9 cellular contexts compared by ENCODE assay signal in genomic region chr17:16516594-16517018, GRCh38. TPM values are rescaled to one million over a fixed set of nuclear protein-coding genes. Genes with fewer than 3 reads are reported as not detected.
DNase-seq lines count a peak whose midpoint lies in the region; ATAC-seq and TF ChIP-seq lines count a peak whose summit lies in the region.
"Had no signal": no experiment of that assay in that cellular context is flagged by ENCODE, and none has a peak within 500 bp of the region (broad histone marks: within the 10 kb centered on the region; RNA-seq: fewer than 3 reads in every experiment).

No MANE protein-coding gene starts in this region.

- H3K4me1 ChIP-seq in GM23338 (ENCODE audit: insufficient read depth), result peaks cover 12% of the 10 kb centered on the region
- no peaks in the 10 kb centered on the region; the same call in 1 of the 2 replicates for H3K4me1 ChIP-seq in Panc1 (ENCODE audit: control insufficient read depth, insufficient read depth, low read length)

- peaks cover 26% of the 10 kb centered on the region for H3K4me1 Mint-ChIP-seq in GM23338

- no peak overlapping the region for H3K4me2 ChIP-seq in GM23338

- DNase-seq in GM23338 (ENCODE audit: low spot score) (no peak), Panc1 (ENCODE audit: low read depth, low spot score) (no peak), fibroblast of pulmonary artery (ENCODE audit: low read depth) (peak; percentile 77), retina (peak; percentile 49), GM20000 (ENCODE audit: low spot score) (no peak), T-helper 1 cell (no peak)
- DNase-seq in central memory CD4-positive, alpha-beta T cell, result no peak

- POLR2A ChIA-PET in Panc1 (lab: Charles Lee), result interaction anchor here (0.5 kb wide), 1 partner anchor 149 kb away, joined by 6 read pairs; no protein-coding TSS in a partner anchor

- no peak overlapping the region for H3K4me3 ChIP-seq in GM23338
- no peak overlapping the region; a peak in 1 of 4 replicates for H3K4me3 ChIP-seq in Panc1 (ENCODE audit: low read depth in 2 of 2, low read length in 2 of 2)
- H3K4me3 ChIP-seq in fibroblast of pulmonary artery (replicated peaks; ENCODE audit: low read depth, low read length), result peak overlapping the region; percentile 34

- CTCF ChIA-PET in Panc1 (lab: Charles Lee), result no interaction called here

- H3K27ac Mint-ChIP-seq in GM23338, result no peak overlapping the region
- H3K27ac Mint-ChIP-seq: activated naive CD4-positive, alpha-beta T cell treated with anti-CD3 and anti-CD28 coated beads, Interleukin-2, amount 50 U/mL, for 24 hours had no signal

- no peaks in the 10 kb centered on the region for H3K36me3 Mint-ChIP-seq in GM23338 (ENCODE audit: low read depth)
- H3K36me3 Mint-ChIP-seq: activated naive CD4-positive, alpha-beta T cell treated with anti-CD3 and anti-CD28 coated beads, Interleukin-2, amount 50 U/mL, for 24 hours had no signal

- no TSS peak for BruUV-seq in Panc1 (replicated peaks; lab: Mats Ljungman, UMichigan)

- no peaks in the 10 kb centered on the region for H3K9me3 Mint-ChIP-seq in GM23338
- H3K9me3 Mint-ChIP-seq: activated naive CD4-positive, alpha-beta T cell treated with anti-CD3 and anti-CD28 coated beads, Interleukin-2, amount 50 U/mL, for 24 hours had no signal

- no peaks in the 10 kb centered on the region for H4K20me1 ChIP-seq in GM23338 (replicated peaks; ENCODE audit: insufficient read depth)

- H3K36me3 ChIP-seq in GM23338 (ENCODE audit: insufficient read depth) (no peaks in the 10 kb centered on the region), Panc1 (ENCODE audit: control insufficient read depth, insufficient read depth, low read length) (no peaks in the 10 kb centered on the region)

- H3K9me2 ChIP-seq in GM23338 (ENCODE audit: insufficient read depth), result no peaks in the 10 kb centered on the region

- no peak overlapping the region for H3K27ac ChIP-seq in GM23338 (ENCODE audit: low read depth)
- H3K27ac ChIP-seq in Panc1 (ENCODE audit: low read length), result no peak overlapping the region

- H3K27me3 ChIP-seq in GM23338 (ENCODE audit: insufficient read depth), result no peaks in the 10 kb centered on the region
- H3K27me3 ChIP-seq in Panc1 (ENCODE audit: control insufficient read depth, insufficient read depth, low read length), result no peaks in the 10 kb centered on the region

- peaks cover 5% of the 10 kb centered on the region; the same call in 1 of the 2 replicates for H3F3A ChIP-seq in GM23338 (replicated peaks; ENCODE audit: low read depth)

- H3K27me3 Mint-ChIP-seq in GM23338 (ENCODE audit: insufficient read depth, low read depth, poor library complexity), result peaks cover 4% of the 10 kb centered on the region

- ATAC-seq in GM23338 (peak; percentile 19; the same call in 1 of the 3 replicates), Panc1 (peak; percentile 57; the same call in 1 of the 2 replicates), HG03196 (IDR thresholded peaks at IDR 0.05; ENCODE audit: unreplicated experiment) (no peak)

- H3K4me3 Mint-ChIP-seq in GM23338, result no peak overlapping the region
- H3K4me3 Mint-ChIP-seq: activated naive CD4-positive, alpha-beta T cell treated with anti-CD3 and anti-CD28 coated beads, Interleukin-2, amount 50 U/mL, for 24 hours had no signal

- intact Hi-C loops in Panc1 (cut with micrococcal nuclease; ENCODE audit: unreplicated experiment), result no loop called here

- peak overlapping the region; percentile 69 for H2AFZ ChIP-seq in GM23338

- no peaks in the 10 kb centered on the region for H3K79me2 ChIP-seq in GM23338 (replicated peaks; ENCODE audit: insufficient read depth)

- TF ChIP-seq CTCF in GM23338 (conservative IDR thresholded peaks at IDR 0.05; ENCODE audit: low read depth in 2 of 2) (no peak), Panc1 (IDR thresholded peaks at IDR 0.05) (no peak), fibroblast of pulmonary artery (IDR thresholded peaks at IDR 0.05; ENCODE audit: low read length, missing control alignments) (no peak), GM20000 (IDR thresholded peaks at IDR 0.05; ENCODE audit: extremely low read depth, missing control alignments) (no peak)

- in situ Hi-C loops in Panc1 (cut with HindIII; ENCODE audit: low pct_unique_long_range_greater_than_20kb, low sequenced_read_pairs), result no loop called here

- no peaks in the 10 kb centered on the region for H3K9me3 ChIP-seq in Panc1 (ENCODE audit: control insufficient read depth, insufficient read depth, low read depth, low read length)

TF ChIP-seq in GM23338, 12 proteins besides CTCF, POLR2A, EP300 and RAD21:
- TF ChIP-seq POLR2AphosphoS5 (IDR thresholded peaks at IDR 0.05; ENCODE audit: low read depth), result no peak
- TF ChIP-seq JUNB (IDR thresholded peaks at IDR 0.05; ENCODE audit: unreplicated experiment), result no peak
- no peak for TF ChIP-seq ZNF114 (CRISPR knock-in tag; IDR thresholded peaks at IDR 0.05)
- no peak for TF ChIP-seq NANOG (IDR thresholded peaks at IDR 0.05; ENCODE audit: borderline replicate concordance)
- TF ChIP-seq STAT1 (IDR thresholded peaks at IDR 0.05; ENCODE audit: unreplicated experiment), result no peak
- no peak for TF ChIP-seq EZH2phosphoT487 (IDR thresholded peaks at IDR 0.05; ENCODE audit: unreplicated experiment)
- TF ChIP-seq CREB1 (CRISPR knock-in tag; IDR thresholded peaks at IDR 0.05; ENCODE audit: low read depth), result no peak
TF ChIP-seq in GM23338: peak in this region for 0.

RNA-seq across cellular contexts. Expression of gene LRRC75A, which starts 24.6 kb away (rescaled TPM):
- total RNA-seq in GM23338 (2014; rRNA removed; shearing (Covaris generic)), result 22.3 and 26.2 TPM in 2 replicates
- 5.2 and 5.3 TPM in 2 replicates for polyA plus RNA-seq in GM23338 (2016; fragmentation: Nextera tagmentation; extraction: Ambion mirVana)
- total RNA-seq in Panc1 (2021; ENCODE audit: unreplicated experiment), result 1.2 TPM
- polyA plus RNA-seq in Panc1 (2012; ENCODE audit: insufficient read length), result 1.3 TPM

RNA-seq across cellular contexts. Expression of gene ZNF287, which starts 52.4 kb away (rescaled TPM):
- 2.1 and 5.1 TPM in 2 replicates for total RNA-seq in GM23338 (2014; rRNA removed; shearing (Covaris generic))
- polyA plus RNA-seq in GM23338 (2016; fragmentation: Nextera tagmentation; extraction: Ambion mirVana), result 8.0 and 10.1 TPM in 2 replicates
- 12.3 TPM for total RNA-seq in Panc1 (2021; ENCODE audit: unreplicated experiment)
- 12.3 TPM for polyA plus RNA-seq in Panc1 (2012; ENCODE audit: insufficient read length)

Comparison
In these comparisons a context has a peak if more than half of its experiments do, and no peak if none do; other contexts are left out.
1. DNase-seq: peak in fibroblast of pulmonary artery (single experiment) and retina (single experiment); none in GM23338 (single experiment), Panc1 (single experiment), central memory CD4-positive, alpha-beta T cell (single experiment), GM20000 (single experiment) and T-helper 1 cell (0 of 5).
2. RNA of gene LRRC75A, which starts 24.6 kb away (total RNA-seq): 22.3 to 26.2 TPM in GM23338; 1.2 TPM in Panc1 (single experiment); every median in the first group is over 10 times any median in the second.